17 cellular contexts compared by ENCODE assay signal in the genomic region with DNA sequence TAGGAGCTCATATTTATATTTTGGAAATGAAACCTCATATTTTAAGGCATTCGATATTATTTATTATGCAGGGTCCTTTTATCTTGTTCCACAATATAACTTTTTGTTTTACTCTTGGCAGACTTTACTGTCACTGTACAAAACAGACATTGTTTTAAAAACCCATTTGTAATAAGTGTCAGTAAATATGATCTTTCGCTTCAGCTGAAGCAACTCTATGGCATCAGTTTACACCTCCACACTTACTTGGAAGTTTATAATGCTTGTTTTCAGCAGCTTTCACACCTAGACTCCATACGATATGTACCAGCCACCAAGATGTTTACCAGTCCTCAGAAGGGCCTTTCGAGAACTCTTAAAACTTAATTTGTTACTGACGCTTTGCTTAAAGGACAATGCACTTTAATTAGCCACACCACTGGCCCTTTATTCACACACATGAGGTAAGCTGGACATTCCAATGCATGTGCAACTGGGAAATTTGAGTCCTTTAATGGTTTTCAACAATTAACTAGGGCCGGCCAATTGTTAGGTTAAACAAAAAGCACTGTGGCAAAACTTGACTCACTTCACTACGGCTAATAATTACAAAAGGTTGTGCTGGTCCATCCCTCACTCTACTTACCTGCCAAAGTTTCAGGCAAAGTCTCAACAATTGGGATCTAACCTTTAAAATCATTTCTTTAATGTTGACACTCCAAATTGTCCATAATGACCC. TPM values are rescaled to one million over a fixed set of nuclear protein-coding genes. Genes with fewer than 3 reads are reported as not detected.
DNase-seq lines count a peak whose midpoint lies in the region; ATAC-seq, FAIRE-seq and TF ChIP-seq lines count a peak whose summit lies in the region.
"Had no signal": no experiment of that assay in that cellular context is flagged by ENCODE, and none has a peak within 500 bp of the region (broad histone marks: within the 10 kb centered on the region; RNA-seq: fewer than 3 reads in every experiment).

No MANE protein-coding gene starts in this region.

- DNase-seq in RCC 7860 (ENCODE audit: low spot score) (no peak), esophagus squamous epithelium (lab: John Stamatoyannopoulos, UW) (no peak), mucosa of gallbladder (ENCODE audit: low spot score) (peak; percentile 16), tibial artery (no peak), SIG-M5 treated with dmso at 0.1 percent for 504 hours (lab: John Stamatoyannopoulos, UW; ENCODE audit: unreplicated experiment) (no peak), NOMO-1 treated with DMSO at 0.1 percent for 48 hours (lab: John Stamatoyannopoulos, UW; ENCODE audit: unreplicated experiment) (no peak)
- DNase-seq: activated CD4-positive, alpha-beta T cell treated with anti-CD3 and anti-CD28 coated beads, Interleukin-2, amount 10 ng/mL, durations not matched to agents 7 days and 5 days; activated naive CD8-positive, alpha-beta T cell treated with anti-CD3 and anti-CD28 coated beads, Interleukin-2, amount 50 U/mL, for 24 hours; activated T-cell treated with anti-CD3 and anti-CD28 coated beads, Interleukin-2, amount 50 U/mL, for 1 hour; hippocampal formation; NCI-H82 had no signal

- H3K36me3 ChIP-seq in esophagus squamous epithelium = peaks cover 0 to 6% (median 0%) of the 10 kb centered on the region in 3 donors
- H3K36me3 ChIP-seq in tibial artery = no peaks in the 10 kb centered on the region
- H3K36me3 ChIP-seq: BLaER1, neutrophil, suprapubic skin had no signal

- H3K27ac ChIP-seq in esophagus squamous epithelium (peak overlapping the region in 3 of 4 donors; percentile 8 to 29 (median 16)), tibial artery (peak overlapping the region; percentile 9 to 18)
- H3K27ac ChIP-seq: BLaER1, neutrophil, RWPE1 had no signal

- H3K4me3 ChIP-seq in esophagus squamous epithelium = peak overlapping the region in 1 of 4 donors; percentile 9
- no peak overlapping the region for H3K4me3 ChIP-seq in tibial artery
- H3K4me3 ChIP-seq: BLaER1, suprapubic skin had no signal

- TF ChIP-seq POLR2A in esophagus squamous epithelium (IDR thresholded peaks at IDR 0.05) = no peak

- H3K27me3 ChIP-seq in esophagus squamous epithelium = no peaks in the 10 kb centered on the region
- no peaks in the 10 kb centered on the region for H3K27me3 ChIP-seq in tibial artery
- H3K27me3 ChIP-seq: BLaER1, suprapubic skin had no signal

- H3K4me1 ChIP-seq in esophagus squamous epithelium = peaks cover 8 to 89% (median 25%) of the 10 kb centered on the region in 3 donors
- H3K4me1 ChIP-seq in tibial artery = peaks cover 0 to 87% (median 42%) of the 10 kb centered on the region in 4 donors
- H3K4me1 ChIP-seq: BLaER1 had no signal

- H3K9me3 ChIP-seq in esophagus squamous epithelium = no peaks in the 10 kb centered on the region
- no peaks in the 10 kb centered on the region for H3K9me3 ChIP-seq in tibial artery
- H3K9me3 ChIP-seq: BLaER1, neutrophil, suprapubic skin had no signal

- intact Hi-C loops in esophagus squamous epithelium (cut with DNase I) (no loop called here), tibial artery (cut with DNase I; ENCODE audit: low total_unique reads) (no loop called here)

- 57 to 76% methylated on average over 7 of the region's 7 CpGs for WGBS in esophagus squamous epithelium, 2 donors

- TF ChIP-seq CTCF in esophagus squamous epithelium (IDR thresholded peaks at IDR 0.05) = no peak
- TF ChIP-seq CTCF in tibial artery (IDR thresholded peaks at IDR 0.05) = no peak

- peak; percentile 70 for FAIRE-seq in RCC 7860 (lab: Jason Lieb, UNC)

- ATAC-seq in SK-N-SH treated with all-trans-retinoic acid at 6 μM for 48 hours (no peak), GM19328 (IDR thresholded peaks at IDR 0.05; ENCODE audit: unreplicated experiment) (no peak)
- ATAC-seq: activated naive CD8-positive, alpha-beta T cell treated with anti-CD3 and anti-CD28 coated beads, Interleukin-2, amount 50 U/mL, for 24 hours had no signal

TF ChIP-seq in SK-N-SH treated with all-trans-retinoic acid at 6 μM for 48 hours, 23 proteins besides CTCF, POLR2A, EP300 and RAD21:
- TF ChIP-seq, protein P1, sequence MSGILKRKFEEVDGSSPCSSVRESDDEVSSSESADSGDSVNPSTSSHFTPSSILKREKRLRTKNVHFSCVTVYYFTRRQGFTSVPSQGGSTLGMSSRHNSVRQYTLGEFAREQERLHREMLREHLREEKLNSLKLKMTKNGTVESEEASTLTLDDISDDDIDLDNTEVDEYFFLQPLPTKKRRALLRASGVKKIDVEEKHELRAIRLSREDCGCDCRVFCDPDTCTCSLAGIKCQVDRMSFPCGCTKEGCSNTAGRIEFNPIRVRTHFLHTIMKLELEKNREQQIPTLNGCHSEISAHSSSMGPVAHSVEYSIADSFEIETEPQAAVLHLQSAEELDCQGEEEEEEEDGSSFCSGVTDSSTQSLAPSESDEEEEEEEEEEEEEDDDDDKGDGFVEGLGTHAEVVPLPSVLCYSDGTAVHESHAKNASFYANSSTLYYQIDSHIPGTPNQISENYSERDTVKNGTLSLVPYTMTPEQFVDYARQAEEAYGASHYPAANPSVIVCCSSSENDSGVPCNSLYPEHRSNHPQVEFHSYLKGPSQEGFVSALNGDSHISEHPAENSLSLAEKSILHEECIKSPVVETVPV (CRISPR knock-in tag; IDR thresholded peaks at IDR 0.05) = no peak
- TF ChIP-seq ZFP30 (CRISPR knock-in tag; IDR thresholded peaks at IDR 0.05) (no peak), RARB (CRISPR knock-in tag; IDR thresholded peaks at IDR 0.05) (no peak), BACH2 (CRISPR knock-in tag; IDR thresholded peaks at IDR 0.05; ENCODE audit: borderline replicate concordance) (no peak), TOX (CRISPR knock-in tag; IDR thresholded peaks at IDR 0.05; ENCODE audit: borderline replicate concordance) (no peak), CSDC2 (CRISPR knock-in tag; IDR thresholded peaks at IDR 0.05) (no peak), TSHZ2 (CRISPR knock-in tag; IDR thresholded peaks at IDR 0.05) (no peak), ZC3H10 (CRISPR knock-in tag; IDR thresholded peaks at IDR 0.05) (no peak), PATZ1 (CRISPR knock-in tag; IDR thresholded peaks at IDR 0.05; ENCODE audit: borderline replicate concordance) (no peak), ESRRG (CRISPR knock-in tag; IDR thresholded peaks at IDR 0.05) (no peak), PPARA (CRISPR knock-in tag; IDR thresholded peaks at IDR 0.05; ENCODE audit: borderline replicate concordance) (no peak), OSR1 (CRISPR knock-in tag; IDR thresholded peaks at IDR 0.05) (no peak), GLIS3 (CRISPR knock-in tag; IDR thresholded peaks at IDR 0.05) (no peak), ZNF70 (CRISPR knock-in tag; IDR thresholded peaks at IDR 0.05) (no peak), ZNF8 (CRISPR knock-in tag; IDR thresholded peaks at IDR 0.05) (no peak), ZFP3 (CRISPR knock-in tag; IDR thresholded peaks at IDR 0.05) (no peak), ISL1 (CRISPR knock-in tag; IDR thresholded peaks at IDR 0.05) (no peak)
- TF ChIP-seq, protein P2, sequence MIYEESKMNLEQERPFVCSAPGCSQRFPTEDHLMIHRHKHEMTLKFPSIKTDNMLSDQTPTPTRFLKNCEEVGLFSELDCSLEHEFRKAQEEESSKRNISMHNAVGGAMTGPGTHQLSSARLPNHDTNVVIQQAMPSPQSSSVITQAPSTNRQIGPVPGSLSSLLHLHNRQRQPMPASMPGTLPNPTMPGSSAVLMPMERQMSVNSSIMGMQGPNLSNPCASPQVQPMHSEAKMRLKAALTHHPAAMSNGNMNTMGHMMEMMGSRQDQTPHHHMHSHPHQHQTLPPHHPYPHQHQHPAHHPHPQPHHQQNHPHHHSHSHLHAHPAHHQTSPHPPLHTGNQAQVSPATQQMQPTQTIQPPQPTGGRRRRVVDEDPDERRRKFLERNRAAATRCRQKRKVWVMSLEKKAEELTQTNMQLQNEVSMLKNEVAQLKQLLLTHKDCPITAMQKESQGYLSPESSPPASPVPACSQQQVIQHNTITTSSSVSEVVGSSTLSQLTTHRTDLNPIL (CRISPR knock-in tag; IDR thresholded peaks at IDR 0.05; ENCODE audit: low read depth) = no peak

RNA-seq across cellular contexts. Expression of gene WWTR1, which starts 16.7 kb away (rescaled TPM):
- total RNA-seq in esophagus squamous epithelium (100 to 1,000 TPM in 1 of 4 donors, 10 to 100 TPM in 3; 35.7 to 116 (median 39.6) TPM), mucosa of gallbladder (82.8 TPM)
